Comparison of ENCODE assay signal across 25 cellular contexts in the genomic region with DNA sequence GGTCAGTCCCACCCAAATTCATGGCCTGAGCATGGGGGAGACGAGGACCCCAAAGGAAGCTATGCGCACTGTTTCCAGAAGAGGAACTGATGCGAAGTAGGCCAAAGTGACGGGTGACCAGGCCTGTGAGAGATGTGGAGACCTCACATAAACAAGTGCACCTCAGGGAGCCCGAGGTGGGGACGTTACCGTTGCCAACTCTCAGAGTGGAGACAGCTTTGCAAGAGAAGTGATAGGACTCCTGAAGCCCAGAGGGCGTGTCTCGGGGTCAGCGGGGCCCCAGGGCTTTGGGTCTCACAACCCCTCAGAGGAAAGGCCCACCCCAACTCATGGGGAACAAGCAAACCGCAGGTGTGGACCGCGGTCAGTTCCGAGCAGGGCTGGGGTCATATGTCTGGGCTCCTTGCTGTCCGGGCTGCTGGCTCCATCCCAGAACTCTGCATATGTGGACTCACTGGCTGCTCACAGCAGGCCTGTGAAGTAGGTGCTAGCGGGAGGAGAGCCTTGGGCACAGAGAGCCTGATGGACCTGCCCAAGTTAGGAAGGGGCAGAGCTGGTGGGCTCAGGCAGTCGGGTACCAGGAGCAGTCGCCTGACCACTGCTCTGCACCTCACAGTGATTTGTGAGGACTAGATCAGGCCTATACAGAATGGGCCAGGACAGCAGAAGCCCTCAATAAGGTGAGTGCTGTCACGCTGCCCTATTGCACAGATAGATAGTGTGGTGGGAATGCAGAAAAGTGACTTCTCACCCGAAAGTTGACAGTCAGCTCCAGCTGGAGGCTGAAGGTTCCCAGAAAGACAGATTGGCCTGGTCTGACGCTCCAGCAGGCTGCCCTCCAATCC. TPM values are rescaled to one million over a fixed set of nuclear protein-coding genes. Genes with fewer than 3 reads are reported as not detected.
"Had no signal": no experiment of that assay in that cellular context is flagged by ENCODE, and none has a peak within 500 bp of the region (broad histone marks: within the 10 kb centered on the region; RNA-seq: fewer than 3 reads in every experiment).

No MANE protein-coding gene starts in this region.

- H3K4me1 Mint-ChIP-seq: activated CD4-positive, alpha-beta T cell treated with anti-CD3 and anti-CD28 coated beads for 36 hours had no signal

- H3K9me3 ChIP-seq: adrenal gland, breast epithelium, ovary, suprapubic skin, upper lobe of left lung had no signal

- ATAC-seq: activated CD4-positive, alpha-beta T cell treated with anti-CD3 and anti-CD28 coated beads for 36 hours; activated naive CD4-positive, alpha-beta T cell treated with anti-CD3 and anti-CD28 coated beads, Interleukin-2, amount 50 U/mL, for 72 hours; WTC11 had no signal

- H3K27me3 Mint-ChIP-seq: activated CD4-positive, alpha-beta memory T cell treated with anti-CD3 and anti-CD28 coated beads for 36 hours; activated CD4-positive, alpha-beta T cell treated with anti-CD3 and anti-CD28 coated beads for 36 hours; stimulated activated naive CD8-positive, alpha-beta T cell treated with anti-CD3 and anti-CD28 coated beads, Interleukin-15, Interleukin-2, amounts not matched to agents 100 ng/mL and 50 ng/mL, for 24 hours had no signal

- H3K4me3 ChIP-seq: adrenal gland, breast epithelium, neural progenitor cell, ovary, suprapubic skin, upper lobe of left lung had no signal

- H3K27me3 ChIP-seq: adrenal gland, breast epithelium, neural progenitor cell, ovary, suprapubic skin, upper lobe of left lung had no signal

- H3K27ac ChIP-seq: adrenal gland, neural progenitor cell, suprapubic skin, upper lobe of left lung had no signal

- DNase-seq: activated CD4-positive, alpha-beta memory T cell treated with anti-CD3 and anti-CD28 coated beads for 36 hours; activated CD4-positive, alpha-beta T cell treated with anti-CD3 and anti-CD28 coated beads for 36 hours; activated gamma-delta T cell treated with Interleukin-2 at 50 U/mL for 16 hours; activated T-cell treated with anti-CD3 and anti-CD28 coated beads for 4 hours; adrenal gland; cerebellar nuclear complex; effector CD4-positive, alpha-beta T cell; hypothalamus; islet precursor cell; mammary epithelial cell; midbrain; ovary; retina; stimulated activated CD4-positive, alpha-beta T cell treated with anti-CD3 and anti-CD28 coated beads, Interleukin-2, amount 100 ng/mL, for 24 hours; SW 1271 had no signal

- H3K36me3 ChIP-seq: adrenal gland, breast epithelium, neural progenitor cell, ovary, suprapubic skin, upper lobe of left lung had no signal

- H3K36me3 Mint-ChIP-seq: activated CD4-positive, alpha-beta memory T cell treated with anti-CD3 and anti-CD28 coated beads for 36 hours; activated naive CD4-positive, alpha-beta T cell treated with anti-CD3 and anti-CD28 coated beads, Interleukin-2, amount 50 U/mL, for 72 hours; neural progenitor cell; WTC11 had no signal

- H3K4me3 Mint-ChIP-seq: activated CD4-positive, alpha-beta memory T cell treated with anti-CD3 and anti-CD28 coated beads for 36 hours; activated CD4-positive, alpha-beta T cell treated with anti-CD3 and anti-CD28 coated beads for 36 hours; activated T-helper 1 cell treated with anti-CD3 and anti-CD28 coated beads, Interleukin-12 subunit alpha, Interleukin-12 subunit beta, Interleukin-2, Interleukin-4 antibody, amounts not matched to agents 30 ng/mL and 10 ng/mL and 1 ng/mL, durations not matched to agents 14 hours and 24 hours and 36 hours; neural progenitor cell; stimulated activated naive CD8-positive, alpha-beta T cell treated with anti-CD3 and anti-CD28 coated beads, Interleukin-15, Interleukin-2, amounts not matched to agents 100 ng/mL and 50 ng/mL, for 24 hours; T-helper 2 cell treated with Interferon-gamma antibody and Interleukin-4, amounts not matched to agents 5 μg/mL and 100 μg/mL, for 36 hours; WTC11 had no signal

- H3K9me3 Mint-ChIP-seq: activated CD4-positive, alpha-beta memory T cell treated with anti-CD3 and anti-CD28 coated beads for 36 hours; activated naive CD4-positive, alpha-beta T cell treated with anti-CD3 and anti-CD28 coated beads, Interleukin-2, amount 50 U/mL, for 72 hours; activated T-helper 1 cell treated with anti-CD3 and anti-CD28 coated beads, Interleukin-12 subunit alpha, Interleukin-12 subunit beta, Interleukin-2, Interleukin-4 antibody, amounts not matched to agents 30 ng/mL and 10 ng/mL and 1 ng/mL, durations not matched to agents 14 hours and 24 hours and 36 hours; stimulated activated naive CD8-positive, alpha-beta T cell treated with anti-CD3 and anti-CD28 coated beads, Interleukin-15, Interleukin-2, amounts not matched to agents 100 ng/mL and 50 ng/mL, for 24 hours; T-helper 2 cell treated with Interferon-gamma antibody and Interleukin-4, amounts not matched to agents 5 μg/mL and 100 μg/mL, for 36 hours; WTC11 had no signal

- H3K4me1 ChIP-seq: adrenal gland, breast epithelium, suprapubic skin, upper lobe of left lung had no signal

- H3K27ac Mint-ChIP-seq: activated CD4-positive, alpha-beta memory T cell treated with anti-CD3 and anti-CD28 coated beads for 36 hours; activated CD4-positive, alpha-beta T cell treated with anti-CD3 and anti-CD28 coated beads for 36 hours; activated T-helper 1 cell treated with anti-CD3 and anti-CD28 coated beads, Interleukin-12 subunit alpha, Interleukin-12 subunit beta, Interleukin-2, Interleukin-4 antibody, amounts not matched to agents 30 ng/mL and 10 ng/mL and 1 ng/mL, durations not matched to agents 14 hours and 24 hours and 36 hours; neural progenitor cell; stimulated activated naive CD8-positive, alpha-beta T cell treated with anti-CD3 and anti-CD28 coated beads, Interleukin-15, Interleukin-2, amounts not matched to agents 100 ng/mL and 50 ng/mL, for 24 hours; T-helper 2 cell treated with Interferon-gamma antibody and Interleukin-4, amounts not matched to agents 5 μg/mL and 100 μg/mL, for 36 hours; WTC11 had no signal

RNA-seq across cellular contexts. Expression of a gene that starts 26.2 kb away (rescaled TPM):
- total RNA-seq: activated CD4-positive, alpha-beta memory T cell treated with anti-CD3 and anti-CD28 coated beads for 36 hours; activated CD4-positive, alpha-beta T cell treated with anti-CD3 and anti-CD28 coated beads for 36 hours; activated naive CD4-positive, alpha-beta T cell treated with anti-CD3 and anti-CD28 coated beads, Interleukin-2, amount 50 U/mL, for 72 hours; activated T-helper 1 cell treated with anti-CD3 and anti-CD28 coated beads, Interleukin-12 subunit alpha, Interleukin-12 subunit beta, Interleukin-2, Interleukin-4 antibody, amounts not matched to agents 30 ng/mL and 10 ng/mL and 1 ng/mL, durations not matched to agents 14 hours and 24 hours and 36 hours; astrocyte had no signal
